Comparison of ENCODE assay signal across 17 cellular contexts in genomic region chr18:4831791-4832375, GRCh38.
"Had no signal": no experiment of that assay in that cellular context is flagged by ENCODE, and none has a peak within 500 bp of the region (broad histone marks: within the 10 kb centered on the region; RNA-seq: fewer than 3 reads in every experiment).

No MANE protein-coding gene starts in this region.

- H3K4me3 ChIP-seq: dorsolateral prefrontal cortex, spleen, suprapubic skin had no signal

- ATAC-seq: activated CD8-positive, alpha-beta T cell treated with anti-CD3 and anti-CD28 coated beads, Interleukin-2, amount 10 ng/mL, durations not matched to agents 7 days and 5 days; sciatic nerve had no signal

- H3K4me3 Mint-ChIP-seq: activated CD4-positive, alpha-beta T cell treated with anti-CD3 and anti-CD28 coated beads, Interleukin-2, amount 10 ng/mL, durations not matched to agents 24 days and 14 days; activated CD8-positive, alpha-beta T cell treated with anti-CD3 and anti-CD28 coated beads, Interleukin-2, amount 10 ng/mL, durations not matched to agents 7 days and 5 days; activated naive CD8-positive, alpha-beta T cell treated with anti-CD3 and anti-CD28 coated beads for 36 hours; stimulated activated naive CD8-positive, alpha-beta T cell treated with anti-CD3 and anti-CD28 coated beads, Interleukin-15, Interleukin-2, amounts not matched to agents 100 ng/mL and 50 ng/mL, for 24 hours; type B pancreatic cell had no signal

- H3K27ac ChIP-seq: dorsolateral prefrontal cortex, spleen, suprapubic skin had no signal

- H3K36me3 Mint-ChIP-seq: activated naive CD8-positive, alpha-beta T cell treated with anti-CD3 and anti-CD28 coated beads for 36 hours; type B pancreatic cell had no signal

- H3K27me3 ChIP-seq: dorsolateral prefrontal cortex, spleen, suprapubic skin had no signal

- H3K27me3 Mint-ChIP-seq: activated CD4-positive, alpha-beta T cell treated with anti-CD3 and anti-CD28 coated beads, Interleukin-2, amount 10 ng/mL, durations not matched to agents 24 days and 14 days; activated naive CD8-positive, alpha-beta T cell treated with anti-CD3 and anti-CD28 coated beads for 36 hours; stimulated activated naive CD8-positive, alpha-beta T cell treated with anti-CD3 and anti-CD28 coated beads, Interleukin-15, Interleukin-2, amounts not matched to agents 100 ng/mL and 50 ng/mL, for 24 hours; type B pancreatic cell had no signal

- H3K36me3 ChIP-seq: spleen, suprapubic skin had no signal

- H3K4me1 ChIP-seq: spleen, suprapubic skin had no signal

- H3K27ac Mint-ChIP-seq: activated CD4-positive, alpha-beta T cell treated with anti-CD3 and anti-CD28 coated beads, Interleukin-2, amount 10 ng/mL, durations not matched to agents 24 days and 14 days; activated CD8-positive, alpha-beta T cell treated with anti-CD3 and anti-CD28 coated beads, Interleukin-2, amount 10 ng/mL, durations not matched to agents 7 days and 5 days; activated naive CD8-positive, alpha-beta T cell treated with anti-CD3 and anti-CD28 coated beads for 36 hours; stimulated activated naive CD8-positive, alpha-beta T cell treated with anti-CD3 and anti-CD28 coated beads, Interleukin-15, Interleukin-2, amounts not matched to agents 100 ng/mL and 50 ng/mL, for 24 hours; type B pancreatic cell had no signal

- H3K9me3 Mint-ChIP-seq: activated naive CD8-positive, alpha-beta T cell treated with anti-CD3 and anti-CD28 coated beads for 36 hours; stimulated activated naive CD8-positive, alpha-beta T cell treated with anti-CD3 and anti-CD28 coated beads, Interleukin-15, Interleukin-2, amounts not matched to agents 100 ng/mL and 50 ng/mL, for 24 hours; type B pancreatic cell had no signal

- H3K9me3 ChIP-seq: suprapubic skin had no signal

- H3K4me1 Mint-ChIP-seq: activated CD4-positive, alpha-beta T cell treated with anti-CD3 and anti-CD28 coated beads, Interleukin-2, amount 10 ng/mL, durations not matched to agents 24 days and 14 days; activated naive CD8-positive, alpha-beta T cell treated with anti-CD3 and anti-CD28 coated beads for 36 hours had no signal

- DNase-seq: activated CD4-positive, alpha-beta T cell treated with anti-CD3 and anti-CD28 coated beads, Interleukin-2, amount 10 ng/mL, durations not matched to agents 24 days and 14 days; activated CD8-positive, alpha-beta memory T cell treated with anti-CD3 and anti-CD28 coated beads, Interleukin-2, amount 50 U/mL, for 4 hours; activated CD8-positive, alpha-beta T cell treated with anti-CD3 and anti-CD28 coated beads, Interleukin-2, amount 10 ng/mL, durations not matched to agents 7 days and 5 days; activated gamma-delta T cell treated with Interleukin-2 at 50 U/mL for 16 hours; activated naive CD8-positive, alpha-beta T cell treated with anti-CD3 and anti-CD28 coated beads for 36 hours; foreskin fibroblast; glutamatergic neuron; hypothalamus; kidney glomerular epithelial cell; midbrain; spleen; T-helper 2 cell had no signal
